In the genomic region with DNA sequence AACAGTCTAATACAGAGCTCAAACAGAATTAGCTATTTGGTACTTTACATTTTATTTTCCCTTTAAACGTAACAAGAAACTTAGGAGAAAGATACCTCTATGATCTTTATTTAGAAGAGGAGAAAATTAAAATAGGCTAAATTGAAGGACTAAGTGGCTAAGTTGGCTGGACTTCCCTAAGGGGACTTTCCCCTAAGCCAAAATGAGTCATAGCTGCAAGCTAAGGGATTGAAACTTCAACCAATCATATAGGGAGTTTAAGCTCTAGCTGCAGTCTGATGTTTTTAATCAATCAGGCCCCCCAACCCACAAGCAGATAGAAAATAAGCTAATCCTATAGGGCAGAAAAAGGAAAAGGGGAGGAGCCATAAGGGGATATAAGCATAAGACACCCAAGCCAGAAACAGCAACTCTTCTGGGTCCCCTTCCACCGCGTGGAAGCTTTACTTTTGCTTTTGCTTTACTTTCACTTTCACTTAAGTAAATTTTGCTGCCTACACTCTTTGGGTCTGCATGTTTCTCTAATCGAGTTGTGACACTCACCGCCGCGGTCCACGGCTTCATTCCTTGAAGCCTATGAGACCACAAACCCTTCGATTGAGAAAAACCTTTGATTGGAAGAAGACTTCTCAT, we compare ENCODE assay signal across 1 cellular context.
TF ChIP-seq lines count a peak whose summit lies in the region.

No MANE protein-coding gene starts in this region.

TF ChIP-seq in GM23338, 12 proteins besides CTCF, POLR2A, EP300 and RAD21 (continued from another document):
- TF ChIP-seq, protein P1, sequence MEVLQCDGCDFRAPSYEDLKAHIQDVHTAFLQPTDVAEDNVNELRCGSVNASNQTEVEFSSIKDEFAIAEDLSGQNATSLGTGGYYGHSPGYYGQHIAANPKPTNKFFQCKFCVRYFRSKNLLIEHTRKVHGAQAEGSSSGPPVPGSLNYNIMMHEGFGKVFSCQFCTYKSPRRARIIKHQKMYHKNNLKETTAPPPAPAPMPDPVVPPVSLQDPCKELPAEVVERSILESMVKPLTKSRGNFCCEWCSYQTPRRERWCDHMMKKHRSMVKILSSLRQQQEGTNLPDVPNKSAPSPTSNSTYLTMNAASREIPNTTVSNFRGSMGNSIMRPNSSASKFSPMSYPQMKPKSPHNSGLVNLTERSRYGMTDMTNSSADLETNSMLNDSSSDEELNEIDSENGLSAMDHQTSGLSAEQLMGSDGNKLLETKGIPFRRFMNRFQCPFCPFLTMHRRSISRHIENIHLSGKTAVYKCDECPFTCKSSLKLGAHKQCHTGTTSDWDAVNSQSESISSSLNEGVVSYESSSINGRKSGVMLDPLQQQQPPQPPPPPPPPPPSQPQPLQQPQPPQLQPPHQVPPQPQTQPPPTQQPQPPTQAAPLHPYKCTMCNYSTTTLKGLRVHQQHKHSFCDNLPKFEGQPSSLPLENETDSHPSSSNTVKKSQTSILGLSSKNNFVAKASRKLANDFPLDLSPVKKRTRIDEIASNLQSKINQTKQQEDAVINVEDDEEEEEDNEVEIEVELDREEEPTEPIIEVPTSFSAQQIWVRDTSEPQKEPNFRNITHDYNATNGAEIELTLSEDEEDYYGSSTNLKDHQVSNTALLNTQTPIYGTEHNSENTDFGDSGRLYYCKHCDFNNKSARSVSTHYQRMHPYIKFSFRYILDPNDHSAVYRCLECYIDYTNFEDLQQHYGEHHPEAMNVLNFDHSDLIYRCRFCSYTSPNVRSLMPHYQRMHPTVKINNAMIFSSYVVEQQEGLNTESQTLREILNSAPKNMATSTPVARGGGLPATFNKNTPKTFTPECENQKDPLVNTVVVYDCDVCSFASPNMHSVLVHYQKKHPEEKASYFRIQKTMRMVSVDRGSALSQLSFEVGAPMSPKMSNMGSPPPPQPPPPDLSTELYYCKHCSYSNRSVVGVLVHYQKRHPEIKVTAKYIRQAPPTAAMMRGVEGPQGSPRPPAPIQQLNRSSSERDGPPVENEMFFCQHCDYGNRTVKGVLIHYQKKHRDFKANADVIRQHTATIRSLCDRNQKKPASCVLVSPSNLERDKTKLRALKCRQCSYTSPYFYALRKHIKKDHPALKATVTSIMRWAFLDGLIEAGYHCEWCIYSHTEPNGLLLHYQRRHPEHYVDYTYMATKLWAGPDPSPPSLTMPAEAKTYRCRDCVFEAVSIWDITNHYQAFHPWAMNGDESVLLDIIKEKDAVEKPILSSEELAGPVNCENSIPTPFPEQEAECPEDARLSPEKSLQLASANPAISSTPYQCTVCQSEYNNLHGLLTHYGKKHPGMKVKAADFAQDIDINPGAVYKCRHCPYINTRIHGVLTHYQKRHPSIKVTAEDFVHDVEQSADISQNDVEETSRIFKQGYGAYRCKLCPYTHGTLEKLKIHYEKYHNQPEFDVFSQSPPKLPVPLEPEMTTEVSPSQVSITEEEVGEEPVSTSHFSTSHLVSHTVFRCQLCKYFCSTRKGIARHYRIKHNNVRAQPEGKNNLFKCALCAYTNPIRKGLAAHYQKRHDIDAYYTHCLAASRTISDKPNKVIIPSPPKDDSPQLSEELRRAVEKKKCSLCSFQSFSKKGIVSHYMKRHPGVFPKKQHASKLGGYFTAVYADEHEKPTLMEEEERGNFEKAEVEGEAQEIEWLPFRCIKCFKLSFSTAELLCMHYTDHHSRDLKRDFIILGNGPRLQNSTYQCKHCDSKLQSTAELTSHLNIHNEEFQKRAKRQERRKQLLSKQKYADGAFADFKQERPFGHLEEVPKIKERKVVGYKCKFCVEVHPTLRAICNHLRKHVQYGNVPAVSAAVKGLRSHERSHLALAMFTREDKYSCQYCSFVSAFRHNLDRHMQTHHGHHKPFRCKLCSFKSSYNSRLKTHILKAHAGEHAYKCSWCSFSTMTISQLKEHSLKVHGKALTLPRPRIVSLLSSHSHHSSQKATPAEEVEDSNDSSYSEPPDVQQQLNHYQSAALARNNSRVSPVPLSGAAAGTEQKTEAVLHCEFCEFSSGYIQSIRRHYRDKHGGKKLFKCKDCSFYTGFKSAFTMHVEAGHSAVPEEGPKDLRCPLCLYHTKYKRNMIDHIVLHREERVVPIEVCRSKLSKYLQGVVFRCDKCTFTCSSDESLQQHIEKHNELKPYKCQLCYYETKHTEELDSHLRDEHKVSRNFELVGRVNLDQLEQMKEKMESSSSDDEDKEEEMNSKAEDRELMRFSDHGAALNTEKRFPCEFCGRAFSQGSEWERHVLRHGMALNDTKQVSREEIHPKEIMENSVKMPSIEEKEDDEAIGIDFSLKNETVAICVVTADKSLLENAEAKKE (CRISPR knock-in tag; IDR thresholded peaks at IDR 0.05), result no peak
- TF ChIP-seq EZH2phosphoT487 (IDR thresholded peaks at IDR 0.05; ENCODE audit: unreplicated experiment), result no peak
